In the genomic region with DNA sequence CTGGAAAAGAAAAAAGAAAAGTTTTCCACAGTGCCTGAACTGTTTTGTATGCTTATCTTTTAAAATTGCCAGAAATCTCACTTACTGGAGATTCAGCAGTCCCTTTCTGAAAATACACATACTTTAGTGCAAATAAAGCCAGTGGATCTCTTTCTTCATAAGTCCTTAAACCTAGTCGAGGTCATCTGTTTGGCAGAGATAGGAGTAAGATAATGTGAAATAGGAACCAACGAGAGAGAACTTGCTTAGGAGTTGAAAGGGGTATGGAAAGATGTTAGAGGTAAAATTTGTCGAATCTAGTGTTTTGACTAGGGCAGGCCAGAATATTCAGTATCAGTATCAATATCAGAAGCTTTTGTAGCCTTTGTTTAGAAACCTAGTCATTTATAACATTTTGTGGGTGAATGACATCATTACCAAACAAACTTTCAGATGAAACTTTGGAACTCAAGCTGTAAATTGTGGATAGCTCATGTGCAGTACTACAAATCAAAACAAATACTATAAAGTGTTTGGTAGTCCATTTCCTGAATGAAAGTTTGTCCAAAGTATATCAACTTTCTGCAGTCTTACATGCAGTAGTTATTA, we compare ENCODE assay signal across 1 cellular context.
TF ChIP-seq lines count a peak whose summit lies in the region.

No MANE protein-coding gene starts in this region.

TF ChIP-seq in HEK293, 187 proteins besides CTCF, POLR2A, EP300 and RAD21 (continued from another document):
- TF ChIP-seq ZBTB44 (tag by site-specific recombination; IDR thresholded peaks at IDR 0.05) (0 out of 2 replicates have a peak, but pooled peaks have one; percentile 25), ZNF629 (tag by site-specific recombination; IDR thresholded peaks at IDR 0.05) (peak; percentile 92), ZNF2 (tag by site-specific recombination; IDR thresholded peaks at IDR 0.05) (peak; percentile 67), ZNF174 (tag by site-specific recombination; IDR thresholded peaks at IDR 0.05) (0 out of 2 replicates have a peak, but pooled peaks have one; percentile 43), PRDM6 (tag by site-specific recombination; IDR thresholded peaks at IDR 0.05) (peak; percentile 97), ZNF664 (tag by site-specific recombination; IDR thresholded peaks at IDR 0.05) (0 out of 2 replicates have a peak, but pooled peaks have one; percentile 15), PRDM10 (tag by site-specific recombination; IDR thresholded peaks at IDR 0.05) (peak; percentile 71), ZNF843 (tag by site-specific recombination; IDR thresholded peaks at IDR 0.05) (peak; percentile 84), ZBTB17 (tag by site-specific recombination; IDR thresholded peaks at IDR 0.05) (peak; percentile 52), PRDM4 (tag by site-specific recombination; IDR thresholded peaks at IDR 0.05) (0 out of 2 replicates have a peak, but pooled peaks have one; percentile 24), IKZF3 (tag by site-specific recombination; IDR thresholded peaks at IDR 0.05) (peak; percentile 50; the same call in 1 of the 2 replicates), ZNF239 (tag by site-specific recombination; IDR thresholded peaks at IDR 0.05) (0 out of 2 replicates have a peak, but pooled peaks have one; percentile 25), ZBTB21 (tag by site-specific recombination; IDR thresholded peaks at IDR 0.05) (peak; percentile 44; the same call in 1 of the 2 replicates), ZNF558 (tag by site-specific recombination; IDR thresholded peaks at IDR 0.05) (peak; percentile 75; the same call in 1 of the 2 replicates), ATF2 (tag by site-specific recombination; IDR thresholded peaks at IDR 0.05; ENCODE audit: low read depth) (peak; percentile 95), OVOL3 (tag by site-specific recombination; IDR thresholded peaks at IDR 0.05) (peak; percentile 57; the same call in 1 of the 2 replicates), ZNF24 (tag by site-specific recombination; IDR thresholded peaks at IDR 0.05) (0 out of 2 replicates have a peak, but pooled peaks have one; percentile 44), ZNF10 (tag by site-specific recombination; IDR thresholded peaks at IDR 0.05) (0 out of 2 replicates have a peak, but pooled peaks have one; percentile 18), GLI2 (tag by site-specific recombination; IDR thresholded peaks at IDR 0.05; ENCODE audit: borderline replicate concordance, low read depth) (peak; percentile 61; the same call in 1 of the 2 replicates)
- TF ChIP-seq, protein P1, sequence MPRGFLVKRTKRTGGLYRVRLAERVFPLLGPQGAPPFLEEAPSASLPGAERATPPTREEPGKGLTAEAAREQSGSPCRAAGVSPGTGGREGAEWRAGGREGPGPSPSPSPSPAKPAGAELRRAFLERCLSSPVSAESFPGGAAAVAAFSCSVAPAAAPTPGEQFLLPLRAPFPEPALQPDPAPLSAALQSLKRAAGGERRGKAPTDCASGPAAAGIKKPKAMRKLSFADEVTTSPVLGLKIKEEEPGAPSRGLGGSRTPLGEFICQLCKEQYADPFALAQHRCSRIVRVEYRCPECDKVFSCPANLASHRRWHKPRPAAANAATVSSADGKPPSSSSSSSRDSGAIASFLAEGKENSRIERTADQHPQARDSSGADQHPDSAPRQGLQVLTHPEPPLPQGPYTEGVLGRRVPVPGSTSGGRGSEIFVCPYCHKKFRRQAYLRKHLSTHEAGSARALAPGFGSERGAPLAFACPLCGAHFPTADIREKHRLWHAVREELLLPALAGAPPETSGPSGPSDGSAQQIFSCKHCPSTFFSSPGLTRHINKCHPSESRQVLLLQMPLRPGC (tag by site-specific recombination; IDR thresholded peaks at IDR 0.05), result peak; percentile 89
- TF ChIP-seq, protein P2, sequence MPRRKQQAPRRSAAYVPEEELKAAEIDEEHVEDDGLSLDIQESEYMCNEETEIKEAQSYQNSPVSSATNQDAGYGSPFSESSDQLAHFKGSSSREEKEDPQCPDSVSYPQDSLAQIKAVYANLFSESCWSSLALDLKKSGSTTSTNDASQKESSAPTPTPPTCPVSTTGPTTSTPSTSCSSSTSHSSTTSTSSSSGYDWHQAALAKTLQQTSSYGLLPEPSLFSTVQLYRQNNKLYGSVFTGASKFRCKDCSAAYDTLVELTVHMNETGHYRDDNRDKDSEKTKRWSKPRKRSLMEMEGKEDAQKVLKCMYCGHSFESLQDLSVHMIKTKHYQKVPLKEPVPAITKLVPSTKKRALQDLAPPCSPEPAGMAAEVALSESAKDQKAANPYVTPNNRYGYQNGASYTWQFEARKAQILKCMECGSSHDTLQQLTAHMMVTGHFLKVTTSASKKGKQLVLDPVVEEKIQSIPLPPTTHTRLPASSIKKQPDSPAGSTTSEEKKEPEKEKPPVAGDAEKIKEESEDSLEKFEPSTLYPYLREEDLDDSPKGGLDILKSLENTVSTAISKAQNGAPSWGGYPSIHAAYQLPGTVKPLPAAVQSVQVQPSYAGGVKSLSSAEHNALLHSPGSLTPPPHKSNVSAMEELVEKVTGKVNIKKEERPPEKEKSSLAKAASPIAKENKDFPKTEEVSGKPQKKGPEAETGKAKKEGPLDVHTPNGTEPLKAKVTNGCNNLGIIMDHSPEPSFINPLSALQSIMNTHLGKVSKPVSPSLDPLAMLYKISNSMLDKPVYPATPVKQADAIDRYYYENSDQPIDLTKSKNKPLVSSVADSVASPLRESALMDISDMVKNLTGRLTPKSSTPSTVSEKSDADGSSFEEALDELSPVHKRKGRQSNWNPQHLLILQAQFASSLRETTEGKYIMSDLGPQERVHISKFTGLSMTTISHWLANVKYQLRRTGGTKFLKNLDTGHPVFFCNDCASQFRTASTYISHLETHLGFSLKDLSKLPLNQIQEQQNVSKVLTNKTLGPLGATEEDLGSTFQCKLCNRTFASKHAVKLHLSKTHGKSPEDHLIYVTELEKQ (tag by site-specific recombination; IDR thresholded peaks at IDR 0.05; ENCODE audit: borderline replicate concordance), result 0 out of 2 replicates have a peak, but pooled peaks have one; percentile 40
- TF ChIP-seq, protein P3, sequence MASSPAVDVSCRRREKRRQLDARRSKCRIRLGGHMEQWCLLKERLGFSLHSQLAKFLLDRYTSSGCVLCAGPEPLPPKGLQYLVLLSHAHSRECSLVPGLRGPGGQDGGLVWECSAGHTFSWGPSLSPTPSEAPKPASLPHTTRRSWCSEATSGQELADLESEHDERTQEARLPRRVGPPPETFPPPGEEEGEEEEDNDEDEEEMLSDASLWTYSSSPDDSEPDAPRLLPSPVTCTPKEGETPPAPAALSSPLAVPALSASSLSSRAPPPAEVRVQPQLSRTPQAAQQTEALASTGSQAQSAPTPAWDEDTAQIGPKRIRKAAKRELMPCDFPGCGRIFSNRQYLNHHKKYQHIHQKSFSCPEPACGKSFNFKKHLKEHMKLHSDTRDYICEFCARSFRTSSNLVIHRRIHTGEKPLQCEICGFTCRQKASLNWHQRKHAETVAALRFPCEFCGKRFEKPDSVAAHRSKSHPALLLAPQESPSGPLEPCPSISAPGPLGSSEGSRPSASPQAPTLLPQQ (tag by site-specific recombination; IDR thresholded peaks at IDR 0.05), result peak; percentile 64; the same call in 1 of the 2 replicates
